Comparison of ENCODE assay signal across 9 cellular contexts in genomic region chr6:70706491-70707123, GRCh38. TPM values are rescaled to one million over a fixed set of nuclear protein-coding genes. Genes with fewer than 3 reads are reported as not detected.
DNase-seq lines count a peak whose midpoint lies in the region; ATAC-seq and TF ChIP-seq lines count a peak whose summit lies in the region.
"Had no signal": no experiment of that assay in that cellular context is flagged by ENCODE, and none has a peak within 500 bp of the region (broad histone marks: within the 10 kb centered on the region; RNA-seq: fewer than 3 reads in every experiment).

No MANE protein-coding gene starts in this region.

- no peak overlapping the region for H2BK15ac ChIP-seq in neuronal stem cell (ENCODE audit: low read length)

- H2BK12ac ChIP-seq in neuronal stem cell (ENCODE audit: low read length): no peak overlapping the region

- H3K4me2 ChIP-seq in OCI-LY1 (ENCODE audit: low read length) (no peak overlapping the region), neuronal stem cell (ENCODE audit: insufficient read depth, low read length, poor library complexity, severe bottlenecking) (no peak overlapping the region)

- H3K9ac ChIP-seq in OCI-LY1 (ENCODE audit: low read length): no peak overlapping the region
- no peak overlapping the region for H3K9ac ChIP-seq in neuronal stem cell (ENCODE audit: low read depth, low read length, poor library complexity)

- no peak overlapping the region for H2BK120ac ChIP-seq in neuronal stem cell (ENCODE audit: low read depth, low read length)

- H3K4me1 ChIP-seq in HAP-1 (peaks cover 8% of the 10 kb centered on the region), OCI-LY1 (ENCODE audit: insufficient read depth, low read length, severe bottlenecking) (no peaks in the 10 kb centered on the region), neuronal stem cell (ENCODE audit: control insufficient read depth in 2 of 2, insufficient read depth in 1 of 2, low read depth in 1 of 2, low read length in 2 of 2) (no peaks in the 10 kb centered on the region)

- peaks cover 1% of the 10 kb centered on the region for H3K36me3 Mint-ChIP-seq in activated CD4-positive, alpha-beta memory T cell treated with anti-CD3 and anti-CD28 coated beads for 36 hours

- peaks cover 47% of the 10 kb centered on the region for H3K4me1 Mint-ChIP-seq in activated CD4-positive, alpha-beta memory T cell treated with anti-CD3 and anti-CD28 coated beads for 36 hours (ENCODE audit: low read depth)

- H3K4me3 ChIP-seq in HAP-1: no peak overlapping the region
- H3K4me3 ChIP-seq in OCI-LY1 (ENCODE audit: low read depth, low read length, poor library complexity, severe bottlenecking): no peak overlapping the region
- no peak overlapping the region for H3K4me3 ChIP-seq in dorsolateral prefrontal cortex
- H3K4me3 ChIP-seq in neuronal stem cell (ENCODE audit: low read length in 2 of 2): no peak overlapping the region

- CTCF ChIA-PET in activated CD4-positive, alpha-beta memory T cell treated with anti-CD3 and anti-CD28 coated beads for 36 hours (lab: Charles Lee): interaction anchor here (0.7 to 6.0 kb wide), 26 partner anchors 8 to 307 kb away, joined by 3 to 152 read pairs (median 4); partner anchors contain the start of genes B3GAT2 and SDHAF4

- H3K36me3 ChIP-seq in HAP-1 (replicated peaks) (no peaks in the 10 kb centered on the region), OCI-LY1 (ENCODE audit: insufficient read depth, low read length) (no peaks in the 10 kb centered on the region), neuronal stem cell (replicated peaks in 1 of 2; ENCODE audit: control insufficient read depth in 2 of 2, insufficient read depth in 2 of 2, low read length in 2 of 2) (no peaks in the 10 kb centered on the region)

- TF ChIP-seq CTCF in OCI-LY1 (IDR thresholded peaks at IDR 0.05; ENCODE audit: low read length) (peak; percentile 73), dorsolateral prefrontal cortex (IDR thresholded peaks at IDR 0.05 in 54 of 56, conservative IDR thresholded peaks at IDR 0.05 in 2 of 56; ENCODE audit: low read depth in 1 of 56, partially characterized antibody in 56 of 56) (peak; percentile 61 to 97 (median 78))

- no peak overlapping the region for H3K4me3 Mint-ChIP-seq in activated CD4-positive, alpha-beta memory T cell treated with anti-CD3 and anti-CD28 coated beads for 36 hours
- H3K4me3 Mint-ChIP-seq: dendritic cell treated with granulocyte-macrophage colony-stimulating factor and Interleukin-4, amounts not matched to agents 40 ng/mL and 50 ng/mL, for 4 days had no signal

- no peak overlapping the region for H4K8ac ChIP-seq in neuronal stem cell (ENCODE audit: low read depth, low read length)

- H3K79me2 ChIP-seq in OCI-LY1 (ENCODE audit: insufficient read depth, low read length): peaks cover 4% of the 10 kb centered on the region; the same call in 1 of the 2 replicates

- H3K4ac ChIP-seq in neuronal stem cell (ENCODE audit: low read length): no peak overlapping the region

- no peaks in the 10 kb centered on the region for H3K27me3 ChIP-seq in HAP-1 (ENCODE audit: low read depth)
- no peaks in the 10 kb centered on the region for H3K27me3 ChIP-seq in OCI-LY1 (ENCODE audit: insufficient read depth, low read length)
- no peaks in the 10 kb centered on the region for H3K27me3 ChIP-seq in dorsolateral prefrontal cortex
- no peaks in the 10 kb centered on the region for H3K27me3 ChIP-seq in neuronal stem cell (ENCODE audit: control insufficient read depth in 3 of 3, insufficient read depth in 3 of 3, low read depth in 1 of 3, low read length in 3 of 3)

- H3K27ac ChIP-seq in OCI-LY1 (ENCODE audit: low read depth, low read length, poor library complexity, severe bottlenecking) (no peak overlapping the region), dorsolateral prefrontal cortex (no peak overlapping the region), neuronal stem cell (replicated peaks; ENCODE audit: low read length) (no peak overlapping the region)

- intact Hi-C loops in dorsolateral prefrontal cortex (cut with DNase I): loop anchor here (1.0 to 10.0 kb wide), 5 partner anchors 176 to 308 kb away; partner anchors contain the start of gene B3GAT2 (in 2 of the 2)
- intact Hi-C loops in activated CD4-positive, alpha-beta memory T cell treated with anti-CD3 and anti-CD28 coated beads for 36 hours (cut with micrococcal nuclease): loop anchor here (1.0 to 5.0 kb wide), 5 partner anchors 36 to 306 kb away; no protein-coding TSS in a partner anchor

- no peaks in the 10 kb centered on the region for H3K9me3 Mint-ChIP-seq in activated CD4-positive, alpha-beta memory T cell treated with anti-CD3 and anti-CD28 coated beads for 36 hours
- H3K9me3 Mint-ChIP-seq: dendritic cell treated with granulocyte-macrophage colony-stimulating factor and Interleukin-4, amounts not matched to agents 40 ng/mL and 50 ng/mL, for 4 days had no signal

- no peak overlapping the region for H4K91ac ChIP-seq in neuronal stem cell (ENCODE audit: low read depth, low read length, poor library complexity)

- H2BK5ac ChIP-seq in neuronal stem cell (ENCODE audit: low read length): no peak overlapping the region

- no peaks in the 10 kb centered on the region for H3K9me2 ChIP-seq in OCI-LY1 (ENCODE audit: low read depth, low read length)

- H3F3A ChIP-seq in OCI-LY1 (ENCODE audit: insufficient read depth, low read length): no peaks in the 10 kb centered on the region

- no peak overlapping the region for H2AFZ ChIP-seq in OCI-LY1 (ENCODE audit: low read length)
- H2AFZ ChIP-seq in neuronal stem cell (ENCODE audit: low read length): no peak overlapping the region

- 100% methylated on average over 1 of the region's 3 CpGs; no CpG with 5 or more reads in 1 of the 2 donors for WGBS in neuronal stem cell (ENCODE audit: extremely low coverage in 2 of 2, insufficient read length in 2 of 2, insufficient replicate concordance in 1 of 2), 2 donors

- no peak overlapping the region for H2AK5ac ChIP-seq in neuronal stem cell (ENCODE audit: low read depth, low read length)

- no peaks in the 10 kb centered on the region for H4K20me1 ChIP-seq in OCI-LY1 (ENCODE audit: insufficient read depth, low read length)

- no peak overlapping the region for H3K18ac ChIP-seq in neuronal stem cell (ENCODE audit: low read length)

- ATAC-seq in esophagus mucosa: no peak
- no peak for ATAC-seq in GM19463 (IDR thresholded peaks at IDR 0.05; ENCODE audit: unreplicated experiment)

- H3K23ac ChIP-seq in neuronal stem cell (ENCODE audit: low read depth, low read length, poor library complexity): no peak overlapping the region

- H3K27ac Mint-ChIP-seq in activated CD4-positive, alpha-beta memory T cell treated with anti-CD3 and anti-CD28 coated beads for 36 hours: no peak overlapping the region
- H3K27ac Mint-ChIP-seq: dendritic cell treated with granulocyte-macrophage colony-stimulating factor and Interleukin-4, amounts not matched to agents 40 ng/mL and 50 ng/mL, for 4 days had no signal

- DNase-seq in AML-193 (lab: John Stamatoyannopoulos, UW) (peak; percentile 76 to 82), HAP-1 (ENCODE audit: low spot score in 2 of 2) (peak; percentile 22 to 71), dorsolateral prefrontal cortex (no peak), neuronal stem cell (ENCODE audit: low spot score) (peak; percentile 39)
- DNase-seq in activated CD4-positive, alpha-beta memory T cell treated with anti-CD3 and anti-CD28 coated beads for 36 hours: no peak

- in situ Hi-C loops in HAP-1 (cut with MboI; ENCODE audit: low sequenced_read_pairs): loop anchor here (5.0 to 10.0 kb wide), 2 partner anchors 181 to 308 kb away; no protein-coding TSS in a partner anchor

- no peak overlapping the region for H3K14ac ChIP-seq in neuronal stem cell (ENCODE audit: low read length)

- H3K27me3 Mint-ChIP-seq in activated CD4-positive, alpha-beta memory T cell treated with anti-CD3 and anti-CD28 coated beads for 36 hours: no peaks in the 10 kb centered on the region
- H3K27me3 Mint-ChIP-seq: dendritic cell treated with granulocyte-macrophage colony-stimulating factor and Interleukin-4, amounts not matched to agents 40 ng/mL and 50 ng/mL, for 4 days had no signal

- POLR2A ChIA-PET in activated CD4-positive, alpha-beta memory T cell treated with anti-CD3 and anti-CD28 coated beads for 36 hours (lab: Charles Lee): interaction anchor here (1.0 kb wide), 1 partner anchor 39 kb away, joined by 4 read pairs; the partner anchor contains the start of gene SMAP1

- no peaks in the 10 kb centered on the region for H3K79me1 ChIP-seq in neuronal stem cell (ENCODE audit: low read depth, low read length)

- H3K9me3 ChIP-seq in HAP-1: no peaks in the 10 kb centered on the region; the same call in 1 of the 2 replicates
- H3K9me3 ChIP-seq in OCI-LY1 (ENCODE audit: low read length): 0 out of 2 replicates have a peak, but pooled peaks cover 3% of the 10 kb centered on the region
- no peaks in the 10 kb centered on the region for H3K9me3 ChIP-seq in neuronal stem cell (replicated peaks in 1 of 2; ENCODE audit: control insufficient read depth in 2 of 2, insufficient read depth in 1 of 2, low read depth in 1 of 2, low read length in 2 of 2)

RNA-seq across cellular contexts. Expression of gene SMAP1, which starts 38.9 kb away (rescaled TPM):
- total RNA-seq in dorsolateral prefrontal cortex (10 to 100 TPM; 30.9 to 64.8 (median 47.9) TPM), esophagus mucosa (35.3 TPM)
- 32.5 TPM for polyA plus RNA-seq in neuronal stem cell (2013, experiment 1 of 2)
- polyA plus RNA-seq in neuronal stem cell (2013, experiment 2 of 2): 33.4 TPM
- 10 to 100 TPM; 23.6 to 24.2 TPM for total RNA-seq in activated CD4-positive, alpha-beta memory T cell treated with anti-CD3 and anti-CD28 coated beads for 36 hours

Comparison
In these comparisons a context has a peak if more than half of its experiments do, and no peak if none do; other contexts are left out.
1. DNase-seq: peak in AML-193 (2 of 2), HAP-1 (2 of 2) and neuronal stem cell (single experiment); none in dorsolateral prefrontal cortex (0 of 10) and activated CD4-positive, alpha-beta memory T cell treated with anti-CD3 and anti-CD28 coated beads for 36 hours (single experiment).